14 cellular contexts compared by ENCODE assay signal in the genomic region with DNA sequence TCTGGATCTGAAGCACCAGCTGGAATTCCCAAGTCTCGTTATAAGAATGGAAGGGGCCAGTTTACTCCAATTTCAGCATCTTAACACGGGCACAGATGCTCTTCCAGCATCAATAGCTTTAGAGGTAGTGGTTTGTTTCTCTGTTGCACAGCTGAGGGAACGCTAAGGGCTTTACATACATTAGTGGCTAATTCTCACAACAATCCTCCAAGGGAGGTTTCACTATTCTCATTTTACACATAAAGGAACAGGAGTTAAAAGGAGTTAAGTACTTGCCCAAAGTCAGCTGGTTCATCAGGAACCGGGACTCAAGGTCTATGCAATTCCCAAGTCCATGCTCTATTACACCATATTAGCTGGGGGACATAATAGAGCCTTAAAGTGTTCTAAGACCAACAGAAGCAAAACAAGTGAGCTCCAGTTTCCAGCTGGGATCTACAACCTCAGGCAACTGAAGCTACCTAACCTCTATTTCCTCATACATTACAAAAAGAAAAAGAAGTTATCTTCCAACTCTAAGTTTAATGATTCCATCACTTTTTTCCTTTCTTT. TPM values are rescaled to one million over a fixed set of nuclear protein-coding genes. Genes with fewer than 3 reads are reported as not detected.
DNase-seq lines count a peak whose midpoint lies in the region; ATAC-seq and TF ChIP-seq lines count a peak whose summit lies in the region.
"Had no signal": no experiment of that assay in that cellular context is flagged by ENCODE, and none has a peak within 500 bp of the region (broad histone marks: within the 10 kb centered on the region; RNA-seq: fewer than 3 reads in every experiment).

No MANE protein-coding gene starts in this region.

- H3K9me3 ChIP-seq in CD8-positive, alpha-beta memory T cell (ENCODE audit: low read length): no peaks in the 10 kb centered on the region

- peak overlapping the region; percentile 7 to 81 (median 66) for H3K27ac Mint-ChIP-seq in CD8-positive, alpha-beta memory T cell
- peak overlapping the region in 3 of 5 experiments; percentile 20 to 84 (median 77) for H3K27ac Mint-ChIP-seq in brain
- H3K27ac Mint-ChIP-seq in natural killer cell treated with Interleukin-12 subunit alpha and Interleukin-12 subunit beta and Interleukin-15 and Interleukin-18, amount 100 ng/mL, for 72 hours: peak overlapping the region; percentile 54 to 84
- H3K27ac Mint-ChIP-seq: dendritic cell treated with granulocyte-macrophage colony-stimulating factor and Interleukin-4, amounts not matched to agents 40 ng/mL and 50 ng/mL, for 4 days had no signal

- no peak overlapping the region for H3K4me3 ChIP-seq in CD8-positive, alpha-beta memory T cell (ENCODE audit: low read length)

- no peak for ATAC-seq in natural killer cell treated with Interleukin-12 subunit alpha and Interleukin-12 subunit beta and Interleukin-15 and Interleukin-18, amount 100 ng/mL, for 72 hours
- ATAC-seq in GM19035 (IDR thresholded peaks at IDR 0.05; ENCODE audit: unreplicated experiment) (no peak), GM19023 (IDR thresholded peaks at IDR 0.05; ENCODE audit: unreplicated experiment) (no peak)

- peaks cover 77% of the 10 kb centered on the region for H3K4me1 ChIP-seq in CD8-positive, alpha-beta memory T cell (ENCODE audit: insufficient read depth, low read length)

- POLR2A ChIA-PET in CD8-positive, alpha-beta memory T cell (lab: Charles Lee): interaction anchor here (1.3 kb wide), 1 partner anchor 21 kb away, joined by 4 read pairs; no protein-coding TSS in a partner anchor

- no peak for DNase-seq in CD8-positive, alpha-beta memory T cell
- DNase-seq in NCI-H2107 (lab: John Stamatoyannopoulos, UW) (peak; percentile 7), GDM1 (lab: John Stamatoyannopoulos, UW) (no peak)
- no peak for DNase-seq in natural killer cell treated with Interleukin-12 subunit alpha and Interleukin-12 subunit beta and Interleukin-15 and Interleukin-18, amount 100 ng/mL, for 72 hours (ENCODE audit: low spot score)
- no peak for DNase-seq in activated naive CD4-positive, alpha-beta T cell treated with anti-CD3 and anti-CD28 coated beads, Interleukin-2, amount 50 U/mL, for 16 hours
- DNase-seq: activated naive CD8-positive, alpha-beta T cell treated with anti-CD3 and anti-CD28 coated beads, Interleukin-2, amount 10 ng/mL, durations not matched to agents 7 days and 5 days; posterior cingulate gyrus; RPMI8226; stimulated activated CD8-positive, alpha-beta memory T cell treated with anti-CD3 and anti-CD28 coated beads, Interleukin-4, amount 100 ng/mL, for 48 hours had no signal

- CTCF ChIA-PET in CD8-positive, alpha-beta memory T cell (lab: Charles Lee): interaction anchor here (1.6 to 2.4 kb wide), 3 partner anchors 9 to 29 kb away, joined by 4 to 10 read pairs (median 5); no protein-coding TSS in a partner anchor

- no peak overlapping the region for H3K27ac ChIP-seq in CD8-positive, alpha-beta memory T cell (ENCODE audit: low read depth, low read length)

- TF ChIP-seq CTCF in brain (conservative IDR thresholded peaks at IDR 0.05): no peak

- H3K27me3 ChIP-seq in CD8-positive, alpha-beta memory T cell (ENCODE audit: insufficient read depth, low read length, poor library complexity, severe bottlenecking): no peaks in the 10 kb centered on the region

- no peaks in the 10 kb centered on the region for H3K27me3 Mint-ChIP-seq in CD8-positive, alpha-beta memory T cell
- H3K27me3 Mint-ChIP-seq in brain: no peaks in the 10 kb centered on the region
- H3K27me3 Mint-ChIP-seq in natural killer cell treated with Interleukin-12 subunit alpha and Interleukin-12 subunit beta and Interleukin-15 and Interleukin-18, amount 100 ng/mL, for 72 hours: no peaks in the 10 kb centered on the region
- H3K27me3 Mint-ChIP-seq: activated naive CD8-positive, alpha-beta T cell treated with anti-CD3 and anti-CD28 coated beads, Interleukin-2, amount 10 ng/mL, durations not matched to agents 7 days and 5 days; dendritic cell treated with granulocyte-macrophage colony-stimulating factor and Interleukin-4, amounts not matched to agents 40 ng/mL and 50 ng/mL, for 4 days; memory B cell had no signal

- H3K4me1 Mint-ChIP-seq in CD8-positive, alpha-beta memory T cell: peaks cover 79 to 84% (median 81%) of the 10 kb centered on the region in 3 donors
- peaks cover 33% of the 10 kb centered on the region for H3K4me1 Mint-ChIP-seq in brain
- peaks cover 56 to 69% of the 10 kb centered on the region in 2 donors for H3K4me1 Mint-ChIP-seq in natural killer cell treated with Interleukin-12 subunit alpha and Interleukin-12 subunit beta and Interleukin-15 and Interleukin-18, amount 100 ng/mL, for 72 hours (ENCODE audit: low read depth in 2 of 2)

- no peaks in the 10 kb centered on the region for H3K36me3 ChIP-seq in CD8-positive, alpha-beta memory T cell (ENCODE audit: insufficient read depth, low read length)

- H3K36me3 Mint-ChIP-seq in CD8-positive, alpha-beta memory T cell: peaks cover 12 to 28% (median 20%) of the 10 kb centered on the region in 3 donors
- H3K36me3 Mint-ChIP-seq in brain: peaks cover 91% of the 10 kb centered on the region
- peaks cover 27% of the 10 kb centered on the region for H3K36me3 Mint-ChIP-seq in natural killer cell treated with Interleukin-12 subunit alpha and Interleukin-12 subunit beta and Interleukin-15 and Interleukin-18, amount 100 ng/mL, for 72 hours

- H3K4me3 Mint-ChIP-seq in CD8-positive, alpha-beta memory T cell: peak overlapping the region in 1 of 7 donors; percentile 5
- no peak overlapping the region for H3K4me3 Mint-ChIP-seq in brain
- H3K4me3 Mint-ChIP-seq in natural killer cell treated with Interleukin-12 subunit alpha and Interleukin-12 subunit beta and Interleukin-15 and Interleukin-18, amount 100 ng/mL, for 72 hours: no peak overlapping the region
- H3K4me3 Mint-ChIP-seq: activated naive CD8-positive, alpha-beta T cell treated with anti-CD3 and anti-CD28 coated beads, Interleukin-2, amount 10 ng/mL, durations not matched to agents 7 days and 5 days; dendritic cell treated with granulocyte-macrophage colony-stimulating factor and Interleukin-4, amounts not matched to agents 40 ng/mL and 50 ng/mL, for 4 days; memory B cell had no signal

- H3K9me3 Mint-ChIP-seq in CD8-positive, alpha-beta memory T cell: no peaks in the 10 kb centered on the region
- H3K9me3 Mint-ChIP-seq in brain: peaks cover 4 to 11% (median 10%) of the 10 kb centered on the region in 5 experiments
- no peaks in the 10 kb centered on the region for H3K9me3 Mint-ChIP-seq in natural killer cell treated with Interleukin-12 subunit alpha and Interleukin-12 subunit beta and Interleukin-15 and Interleukin-18, amount 100 ng/mL, for 72 hours
- H3K9me3 Mint-ChIP-seq: dendritic cell treated with granulocyte-macrophage colony-stimulating factor and Interleukin-4, amounts not matched to agents 40 ng/mL and 50 ng/mL, for 4 days; memory B cell had no signal

RNA-seq across cellular contexts. Expression of gene XPNPEP1, which starts 9.9 kb away (rescaled TPM):
- 10 to 100 TPM; 50.2 to 56.1 TPM for total RNA-seq in CD8-positive, alpha-beta memory T cell
- polyA plus RNA-seq in CD8-positive, alpha-beta memory T cell: 29.7 TPM
- 43.1 TPM for polyA plus RNA-seq in brain (ENCODE audit: insufficient read depth, low read depth, low replicate concordance)
- total RNA-seq in natural killer cell treated with Interleukin-12 subunit alpha and Interleukin-12 subunit beta and Interleukin-15 and Interleukin-18, amount 100 ng/mL, for 72 hours: 10 to 100 TPM; 98.8 to 99.9 TPM
